1 cellular context compared by ENCODE assay signal in genomic region chr17:58196610-58197009, GRCh38.
TF ChIP-seq lines count a peak whose summit lies in the region.

No MANE protein-coding gene starts in this region.

TF ChIP-seq in A549, 52 proteins besides CTCF, POLR2A, EP300 and RAD21:
- TF ChIP-seq ZFP36 (IDR thresholded peaks at IDR 0.05; ENCODE audit: borderline replicate concordance, partially characterized antibody): peak; percentile 65
- TF ChIP-seq RARB (CRISPR knock-in tag; IDR thresholded peaks at IDR 0.05): no peak
